30 cellular contexts compared by ENCODE assay signal in genomic region chr17:50598487-50598886, GRCh38. TPM values are rescaled to one million over a fixed set of nuclear protein-coding genes. Genes with fewer than 3 reads are reported as not detected.
"Had no signal": no experiment of that assay in that cellular context is flagged by ENCODE, and none has a peak within 500 bp of the region (broad histone marks: within the 10 kb centered on the region; RNA-seq: fewer than 3 reads in every experiment).

No MANE protein-coding gene starts in this region.

- H3K9me3 ChIP-seq: gastrocnemius medialis, pancreas, right atrium auricular region, suprapubic skin, transverse colon had no signal

- H3K4me3 ChIP-seq: gastrocnemius medialis, hepatocyte, pancreas, right atrium auricular region, smooth muscle cell, suprapubic skin, transverse colon had no signal

- H3K4me1 ChIP-seq: gastrocnemius medialis, pancreas, suprapubic skin, transverse colon had no signal

- H3K27me3 Mint-ChIP-seq: activated CD4-positive, alpha-beta T cell treated with anti-CD3 and anti-CD28 coated beads, Interleukin-2, amount 10 ng/mL, durations not matched to agents 7 days and 5 days had no signal

- H3K36me3 ChIP-seq: brain microvascular endothelial cell, gastrocnemius medialis, pancreas, right atrium auricular region, suprapubic skin, transverse colon had no signal

- H3K27ac ChIP-seq: brain microvascular endothelial cell, gastrocnemius medialis, hepatocyte, pancreas, right atrium auricular region, suprapubic skin, transverse colon had no signal

- DNase-seq: activated CD4-positive, alpha-beta memory T cell treated with anti-CD3 and anti-CD28 coated beads, Interleukin-2, amount 10 ng/mL, durations not matched to agents 7 days and 5 days; activated CD4-positive, alpha-beta T cell treated with anti-CD3 and anti-CD28 coated beads for 1 hour; activated CD4-positive, alpha-beta T cell treated with anti-CD3 and anti-CD28 coated beads, Interleukin-2, amount 10 ng/mL, durations not matched to agents 7 days and 5 days; activated CD8-positive, alpha-beta memory T cell treated with anti-CD3 and anti-CD28 coated beads, Interleukin-2, amount 50 U/mL, for 48 hours; activated gamma-delta T cell; activated naive CD4-positive, alpha-beta T cell treated with anti-CD3 and anti-CD28 coated beads, Interleukin-2, amount 10 ng/mL, durations not matched to agents 7 days and 5 days; activated naive CD8-positive, alpha-beta T cell treated with anti-CD3 and anti-CD28 coated beads, Interleukin-2, amount 10 ng/mL, durations not matched to agents 7 days and 5 days; activated T-cell treated with anti-CD3 and anti-CD28 coated beads, Interleukin-2, amount 50 U/mL, for 24 hours; brain microvascular endothelial cell; cortex of kidney; effector memory CD8-positive, alpha-beta T cell; erythroblast; gastrocnemius medialis; islet precursor cell; left ventricle myocardium superior; naive B cell; pancreas; stimulated activated CD4-positive, alpha-beta T cell treated with anti-CD3 and anti-CD28 coated beads, Interleukin-15, amount 100 ng/mL, for 24 hours; stimulated activated CD4-positive, alpha-beta T cell treated with anti-CD3 and anti-CD28 coated beads, Interleukin-2, amount 100 ng/mL, for 24 hours; stimulated activated naive B cell treated with anti-CD40 and anti-IgM and Interleukin-4, amounts not matched to agents 10 μg/mL and 1 μg/mL and 100 μg/mL, for 72 hours; transverse colon had no signal

- H3K9me3 Mint-ChIP-seq: activated CD4-positive, alpha-beta memory T cell treated with anti-CD3 and anti-CD28 coated beads, Interleukin-2, amount 10 ng/mL, durations not matched to agents 7 days and 5 days; activated CD4-positive, alpha-beta T cell treated with anti-CD3 and anti-CD28 coated beads, Interleukin-2, amount 10 ng/mL, durations not matched to agents 7 days and 5 days; activated naive CD4-positive, alpha-beta T cell treated with anti-CD3 and anti-CD28 coated beads, Interleukin-2, amount 10 ng/mL, durations not matched to agents 7 days and 5 days; activated naive CD8-positive, alpha-beta T cell treated with anti-CD3 and anti-CD28 coated beads, Interleukin-2, amount 10 ng/mL, durations not matched to agents 7 days and 5 days; activated T-cell treated with anti-CD3 and anti-CD28 coated beads, Interleukin-2, amount 50 U/mL, for 24 hours; effector memory CD8-positive, alpha-beta T cell; naive B cell; stimulated activated naive B cell treated with anti-CD40 and anti-IgM and Interleukin-4, amounts not matched to agents 10 μg/mL and 1 μg/mL and 100 μg/mL, for 72 hours had no signal

- FAIRE-seq: astrocyte, pancreas, urothelium cell line had no signal

- H3K4me1 Mint-ChIP-seq: activated CD4-positive, alpha-beta memory T cell treated with anti-CD3 and anti-CD28 coated beads, Interleukin-2, amount 10 ng/mL, durations not matched to agents 7 days and 5 days; activated CD4-positive, alpha-beta T cell treated with anti-CD3 and anti-CD28 coated beads, Interleukin-2, amount 10 ng/mL, durations not matched to agents 7 days and 5 days; activated naive CD4-positive, alpha-beta T cell treated with anti-CD3 and anti-CD28 coated beads, Interleukin-2, amount 10 ng/mL, durations not matched to agents 7 days and 5 days; activated naive CD8-positive, alpha-beta T cell treated with anti-CD3 and anti-CD28 coated beads, Interleukin-2, amount 10 ng/mL, durations not matched to agents 7 days and 5 days had no signal

- H3K27me3 ChIP-seq: gastrocnemius medialis, hepatocyte, pancreas, right atrium auricular region, transverse colon had no signal

- H3K4me3 Mint-ChIP-seq: activated CD4-positive, alpha-beta memory T cell treated with anti-CD3 and anti-CD28 coated beads, Interleukin-2, amount 10 ng/mL, durations not matched to agents 7 days and 5 days; activated CD4-positive, alpha-beta T cell treated with anti-CD3 and anti-CD28 coated beads, Interleukin-2, amount 10 ng/mL, durations not matched to agents 7 days and 5 days; activated naive CD4-positive, alpha-beta T cell treated with anti-CD3 and anti-CD28 coated beads, Interleukin-2, amount 10 ng/mL, durations not matched to agents 7 days and 5 days; activated naive CD8-positive, alpha-beta T cell treated with anti-CD3 and anti-CD28 coated beads, Interleukin-2, amount 10 ng/mL, durations not matched to agents 7 days and 5 days; activated T-cell treated with anti-CD3 and anti-CD28 coated beads, Interleukin-2, amount 50 U/mL, for 24 hours; effector memory CD8-positive, alpha-beta T cell; naive B cell; stimulated activated naive B cell treated with anti-CD40 and anti-IgM and Interleukin-4, amounts not matched to agents 10 μg/mL and 1 μg/mL and 100 μg/mL, for 72 hours had no signal

- H3K36me3 Mint-ChIP-seq: activated naive CD4-positive, alpha-beta T cell treated with anti-CD3 and anti-CD28 coated beads, Interleukin-2, amount 10 ng/mL, durations not matched to agents 7 days and 5 days; activated naive CD8-positive, alpha-beta T cell treated with anti-CD3 and anti-CD28 coated beads, Interleukin-2, amount 10 ng/mL, durations not matched to agents 7 days and 5 days; naive B cell; stimulated activated naive B cell treated with anti-CD40 and anti-IgM and Interleukin-4, amounts not matched to agents 10 μg/mL and 1 μg/mL and 100 μg/mL, for 72 hours had no signal

- H3K27ac Mint-ChIP-seq: activated CD4-positive, alpha-beta memory T cell treated with anti-CD3 and anti-CD28 coated beads, Interleukin-2, amount 10 ng/mL, durations not matched to agents 7 days and 5 days; activated CD4-positive, alpha-beta T cell treated with anti-CD3 and anti-CD28 coated beads, Interleukin-2, amount 10 ng/mL, durations not matched to agents 7 days and 5 days; activated naive CD4-positive, alpha-beta T cell treated with anti-CD3 and anti-CD28 coated beads, Interleukin-2, amount 10 ng/mL, durations not matched to agents 7 days and 5 days; activated naive CD8-positive, alpha-beta T cell treated with anti-CD3 and anti-CD28 coated beads, Interleukin-2, amount 10 ng/mL, durations not matched to agents 7 days and 5 days; activated T-cell treated with anti-CD3 and anti-CD28 coated beads, Interleukin-2, amount 50 U/mL, for 24 hours; stimulated activated naive B cell treated with anti-CD40 and anti-IgM and Interleukin-4, amounts not matched to agents 10 μg/mL and 1 μg/mL and 100 μg/mL, for 72 hours had no signal

- ATAC-seq: effector memory CD8-positive, alpha-beta T cell; gastrocnemius medialis; left ventricle myocardium superior; pancreas had no signal

RNA-seq across cellular contexts. Expression of gene ABCC3, which starts 36.2 kb away (rescaled TPM):
- total RNA-seq: activated CD4-positive, alpha-beta T cell treated with anti-CD3 and anti-CD28 coated beads, Interleukin-2, amount 10 ng/mL, durations not matched to agents 7 days and 5 days had no signal
- polyA plus RNA-seq: neural cell had no signal

RNA-seq across cellular contexts. Expression of gene CACNA1G, which starts 38.0 kb away (rescaled TPM):
- total RNA-seq: activated CD4-positive, alpha-beta memory T cell treated with anti-CD3 and anti-CD28 coated beads, Interleukin-2, amount 10 ng/mL, durations not matched to agents 7 days and 5 days; activated CD4-positive, alpha-beta T cell treated with anti-CD3 and anti-CD28 coated beads, Interleukin-2, amount 10 ng/mL, durations not matched to agents 7 days and 5 days; lung microvascular endothelial cell; pulmonary artery endothelial cell had no signal
